8 cellular contexts compared by ENCODE assay signal in genomic region chr3:152466784-152467183, GRCh38.
DNase-seq lines count a peak whose midpoint lies in the region; ATAC-seq, FAIRE-seq and TF ChIP-seq lines count a peak whose summit lies in the region.

No MANE protein-coding gene starts in this region.

- peak; percentile 29 for DNase-seq in BJ (ENCODE audit: low read depth)
- DNase-seq in MV-4-11 (lab: John Stamatoyannopoulos, UW): peak; percentile 67
- DNase-seq in bronchial epithelial cell (ENCODE audit: low read depth): peak; percentile 29
- DNase-seq in midbrain (lab: John Stamatoyannopoulos, UW): peak; percentile 24
- no peak for DNase-seq in stimulated activated CD4-positive, alpha-beta T cell treated with anti-CD3 and anti-CD28 coated beads, Interleukin-4, amount 100 ng/mL, for 1 hour
- no peak for DNase-seq in effector CD8-positive, alpha-beta T cell (lab: John Stamatoyannopoulos, UW)

- no peak for FAIRE-seq in bronchial epithelial cell (lab: Jason Lieb, UNC)

- peak; percentile 50 for TF ChIP-seq CTCF in BJ (IDR thresholded peaks at IDR 0.05; ENCODE audit: insufficient read depth, low read depth, low read length)
- peak; percentile 26 for TF ChIP-seq CTCF in bronchial epithelial cell (IDR thresholded peaks at IDR 0.05; ENCODE audit: insufficient read depth, low read length, severe bottlenecking)

- H3K36me3 ChIP-seq in BJ (ENCODE audit: control insufficient read depth, insufficient read depth, low read length) (0 out of 2 replicates have a peak, but pooled peaks cover 2% of the 10 kb centered on the region), bronchial epithelial cell (ENCODE audit: control insufficient read depth, insufficient read depth, low read length) (peaks cover 3% of the 10 kb centered on the region)

- POLR2A ChIA-PET in BJ (lab: Charles Lee): interaction anchor here (0.7 kb wide), 1 partner anchor 11 kb away, joined by 3 read pairs; no protein-coding TSS in a partner anchor

- no peak overlapping the region for H3K4me3 ChIP-seq in BJ (ENCODE audit: low read depth, low read length)
- no peak overlapping the region for H3K4me3 ChIP-seq in bronchial epithelial cell (ENCODE audit: low read depth, low read length)

- H3K27me3 ChIP-seq in BJ (ENCODE audit: control insufficient read depth, insufficient read depth, low read length) (no peaks in the 10 kb centered on the region), bronchial epithelial cell (ENCODE audit: control insufficient read depth, insufficient read depth, low read length) (no peaks in the 10 kb centered on the region)

- CTCF ChIA-PET in BJ (lab: Yijun Ruan, JAX): interaction anchor here (0.5 to 1.2 kb wide), 6 partner anchors 9 to 550 kb away, joined by 3 to 4 read pairs (median 3); no protein-coding TSS in a partner anchor

- ATAC-seq in GM19351 (IDR thresholded peaks at IDR 0.05; ENCODE audit: unreplicated experiment) (peak; percentile 53), HG03025 (IDR thresholded peaks at IDR 0.05; ENCODE audit: low FRiP score, unreplicated experiment) (no peak)

Comparison
In these comparisons a context has a peak if more than half of its experiments do, and no peak if none do; other contexts are left out.
1. DNase-seq: peak in BJ (single experiment), MV-4-11 (single experiment), bronchial epithelial cell (single experiment) and midbrain (single experiment); none in stimulated activated CD4-positive, alpha-beta T cell treated with anti-CD3 and anti-CD28 coated beads, Interleukin-4, amount 100 ng/mL, for 1 hour (single experiment) and effector CD8-positive, alpha-beta T cell (single experiment).